1 cellular context compared by ENCODE assay signal in the genomic region with DNA sequence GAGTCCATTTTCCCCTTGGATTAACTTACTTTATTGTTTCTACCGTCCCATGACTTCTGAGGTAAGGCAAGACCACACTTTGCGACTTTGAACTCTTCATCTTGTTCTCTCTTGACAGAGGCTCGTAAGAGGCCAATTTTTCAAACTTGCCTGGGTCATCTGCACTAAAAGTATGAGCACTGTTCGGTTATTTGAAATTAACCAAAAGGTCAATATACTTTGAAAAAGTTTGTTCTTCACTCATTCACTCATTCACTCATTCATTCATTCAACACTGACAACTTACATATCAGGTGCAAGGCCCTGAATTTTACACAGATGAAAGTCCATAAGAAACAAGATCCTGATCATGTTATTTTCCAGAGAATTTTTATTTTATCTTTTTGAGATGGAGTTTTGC.
TF ChIP-seq lines count a peak whose summit lies in the region.

No MANE protein-coding gene starts in this region.

TF ChIP-seq in GM12878, 131 proteins besides CTCF, POLR2A, EP300 and RAD21:
- TF ChIP-seq ZNF24 (IDR thresholded peaks at IDR 0.05) (0 out of 2 replicates have a peak, but pooled peaks have one; percentile 54), BACH1 (IDR thresholded peaks at IDR 0.05; ENCODE audit: borderline replicate concordance) (no peak), ZBTB33 (IDR thresholded peaks at IDR 0.05) (no peak), FOXK2 (IDR thresholded peaks at IDR 0.05) (no peak), CUX1 (IDR thresholded peaks at IDR 0.05; ENCODE audit: insufficient replicate concordance, low read depth, low read length) (no peak)
- TF ChIP-seq, protein P1, sequence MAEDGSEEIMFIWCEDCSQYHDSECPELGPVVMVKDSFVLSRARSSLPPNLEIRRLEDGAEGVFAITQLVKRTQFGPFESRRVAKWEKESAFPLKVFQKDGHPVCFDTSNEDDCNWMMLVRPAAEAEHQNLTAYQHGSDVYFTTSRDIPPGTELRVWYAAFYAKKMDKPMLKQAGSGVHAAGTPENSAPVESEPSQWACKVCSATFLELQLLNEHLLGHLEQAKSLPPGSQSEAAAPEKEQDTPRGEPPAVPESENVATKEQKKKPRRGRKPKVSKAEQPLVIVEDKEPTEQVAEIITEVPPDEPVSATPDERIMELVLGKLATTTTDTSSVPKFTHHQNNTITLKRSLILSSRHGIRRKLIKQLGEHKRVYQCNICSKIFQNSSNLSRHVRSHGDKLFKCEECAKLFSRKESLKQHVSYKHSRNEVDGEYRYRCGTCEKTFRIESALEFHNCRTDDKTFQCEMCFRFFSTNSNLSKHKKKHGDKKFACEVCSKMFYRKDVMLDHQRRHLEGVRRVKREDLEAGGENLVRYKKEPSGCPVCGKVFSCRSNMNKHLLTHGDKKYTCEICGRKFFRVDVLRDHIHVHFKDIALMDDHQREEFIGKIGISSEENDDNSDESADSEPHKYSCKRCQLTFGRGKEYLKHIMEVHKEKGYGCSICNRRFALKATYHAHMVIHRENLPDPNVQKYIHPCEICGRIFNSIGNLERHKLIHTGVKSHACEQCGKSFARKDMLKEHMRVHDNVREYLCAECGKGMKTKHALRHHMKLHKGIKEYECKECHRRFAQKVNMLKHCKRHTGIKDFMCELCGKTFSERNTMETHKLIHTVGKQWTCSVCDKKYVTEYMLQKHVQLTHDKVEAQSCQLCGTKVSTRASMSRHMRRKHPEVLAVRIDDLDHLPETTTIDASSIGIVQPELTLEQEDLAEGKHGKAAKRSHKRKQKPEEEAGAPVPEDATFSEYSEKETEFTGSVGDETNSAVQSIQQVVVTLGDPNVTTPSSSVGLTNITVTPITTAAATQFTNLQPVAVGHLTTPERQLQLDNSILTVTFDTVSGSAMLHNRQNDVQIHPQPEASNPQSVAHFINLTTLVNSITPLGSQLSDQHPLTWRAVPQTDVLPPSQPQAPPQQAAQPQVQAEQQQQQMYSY (CRISPR knock-in tag; IDR thresholded peaks at IDR 0.05) = no peak
- TF ChIP-seq, protein P2, sequence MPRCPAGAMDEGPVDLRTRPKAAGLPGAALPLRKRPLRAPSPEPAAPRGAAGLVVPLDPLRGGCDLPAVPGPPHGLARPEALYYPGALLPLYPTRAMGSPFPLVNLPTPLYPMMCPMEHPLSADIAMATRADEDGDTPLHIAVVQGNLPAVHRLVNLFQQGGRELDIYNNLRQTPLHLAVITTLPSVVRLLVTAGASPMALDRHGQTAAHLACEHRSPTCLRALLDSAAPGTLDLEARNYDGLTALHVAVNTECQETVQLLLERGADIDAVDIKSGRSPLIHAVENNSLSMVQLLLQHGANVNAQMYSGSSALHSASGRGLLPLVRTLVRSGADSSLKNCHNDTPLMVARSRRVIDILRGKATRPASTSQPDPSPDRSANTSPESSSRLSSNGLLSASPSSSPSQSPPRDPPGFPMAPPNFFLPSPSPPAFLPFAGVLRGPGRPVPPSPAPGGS (IDR thresholded peaks at IDR 0.05; ENCODE audit: borderline replicate concordance, insufficient read depth, low read depth, low read length, poor library complexity, severe bottlenecking) = no peak
